In genomic region chr20:51432251-51432784, GRCh38 we compare ENCODE assay signal across 17 cellular contexts.
A peak's percentile ranks its signal among the peaks of the same experiment; 100 is the strongest.
DNase-seq lines count a peak whose midpoint lies in the region; ATAC-seq and TF ChIP-seq lines count a peak whose summit lies in the region.
"Had no signal": no experiment of that assay in that cellular context is flagged by ENCODE, and none has a peak within 500 bp of the region (broad histone marks: within the 10 kb centered on the region; RNA-seq: fewer than 3 reads in every experiment).

No MANE protein-coding gene starts in this region.

- no peak for DNase-seq in activated T-cell treated with anti-CD3 and anti-CD28 coated beads, Interleukin-2, amount 50 U/mL, for 24 hours
- DNase-seq in activated T-cell treated with anti-CD3 and anti-CD28 coated beads for 4 hours (no peak), immature natural killer cell (no peak), hepatic stellate cell (ENCODE audit: low spot score) (no peak), left ventricle myocardium superior (no peak)
- no peak for DNase-seq in activated CD8-positive, alpha-beta T cell treated with anti-CD3 and anti-CD28 coated beads for 36 hours
- DNase-seq in stimulated activated effector memory CD8-positive, alpha-beta T cell treated with anti-CD3 and anti-CD28 coated beads, Interleukin-12 subunit alpha, Interleukin-12 subunit beta, amount 100 ng/mL, for 72 hours (ENCODE audit: low spot score in 2 of 2): no peak
- no peak for DNase-seq in T-helper 2 cell treated with Interferon-gamma antibody and Interleukin-4, amounts not matched to agents 5 μg/mL and 100 μg/mL, for 36 hours (ENCODE audit: low spot score)
- DNase-seq: Caco-2, DMS153, HFFc6, MG63, NCI-H1092, NCI-H2081 treated with DMSO at 0.1 percent for 48 hours, NCI-H510A, NCI-H774, PC-9 had no signal

- peaks cover 67% of the 10 kb centered on the region for H3K4me1 Mint-ChIP-seq in activated T-cell treated with anti-CD3 and anti-CD28 coated beads, Interleukin-2, amount 50 U/mL, for 24 hours (ENCODE audit: low read depth)
- H3K4me1 Mint-ChIP-seq in activated CD8-positive, alpha-beta T cell treated with anti-CD3 and anti-CD28 coated beads for 36 hours (ENCODE audit: low read depth): peaks cover 44% of the 10 kb centered on the region
- H3K4me1 Mint-ChIP-seq in immature natural killer cell: peaks cover 65 to 83% of the 10 kb centered on the region in 2 donors
- peaks cover 75% of the 10 kb centered on the region for H3K4me1 Mint-ChIP-seq in stimulated activated effector memory CD8-positive, alpha-beta T cell treated with anti-CD3 and anti-CD28 coated beads, Interleukin-12 subunit alpha, Interleukin-12 subunit beta, amount 100 ng/mL, for 72 hours
- peaks cover 20% of the 10 kb centered on the region for H3K4me1 Mint-ChIP-seq in T-helper 2 cell treated with Interferon-gamma antibody and Interleukin-4, amounts not matched to agents 5 μg/mL and 100 μg/mL, for 36 hours (ENCODE audit: low read depth)

- no peak for ATAC-seq in activated CD8-positive, alpha-beta T cell treated with anti-CD3 and anti-CD28 coated beads for 36 hours
- no peak for ATAC-seq in stimulated activated effector memory CD8-positive, alpha-beta T cell treated with anti-CD3 and anti-CD28 coated beads, Interleukin-12 subunit alpha, Interleukin-12 subunit beta, amount 100 ng/mL, for 72 hours
- no peak for ATAC-seq in left ventricle myocardium superior

- no peak overlapping the region for H3K4me3 Mint-ChIP-seq in activated T-cell treated with anti-CD3 and anti-CD28 coated beads, Interleukin-2, amount 50 U/mL, for 24 hours
- no peak overlapping the region for H3K4me3 Mint-ChIP-seq in activated CD8-positive, alpha-beta T cell treated with anti-CD3 and anti-CD28 coated beads for 36 hours
- H3K4me3 Mint-ChIP-seq in immature natural killer cell: peak overlapping the region in 3 of 5 donors; percentile 13 to 42 (median 33)
- no peak overlapping the region for H3K4me3 Mint-ChIP-seq in stimulated activated effector memory CD8-positive, alpha-beta T cell treated with anti-CD3 and anti-CD28 coated beads, Interleukin-12 subunit alpha, Interleukin-12 subunit beta, amount 100 ng/mL, for 72 hours
- no peak overlapping the region for H3K4me3 Mint-ChIP-seq in T-helper 2 cell treated with Interferon-gamma antibody and Interleukin-4, amounts not matched to agents 5 μg/mL and 100 μg/mL, for 36 hours
- H3K4me3 Mint-ChIP-seq: HFFc6 had no signal

- POLR2A ChIA-PET in activated CD8-positive, alpha-beta T cell treated with anti-CD3 and anti-CD28 coated beads for 36 hours (lab: Charles Lee): no interaction called here

- H3K9me3 Mint-ChIP-seq in activated T-cell treated with anti-CD3 and anti-CD28 coated beads, Interleukin-2, amount 50 U/mL, for 24 hours: no peaks in the 10 kb centered on the region
- no peaks in the 10 kb centered on the region for H3K9me3 Mint-ChIP-seq in activated CD8-positive, alpha-beta T cell treated with anti-CD3 and anti-CD28 coated beads for 36 hours
- no peaks in the 10 kb centered on the region for H3K9me3 Mint-ChIP-seq in immature natural killer cell
- no peaks in the 10 kb centered on the region for H3K9me3 Mint-ChIP-seq in stimulated activated effector memory CD8-positive, alpha-beta T cell treated with anti-CD3 and anti-CD28 coated beads, Interleukin-12 subunit alpha, Interleukin-12 subunit beta, amount 100 ng/mL, for 72 hours
- no peaks in the 10 kb centered on the region for H3K9me3 Mint-ChIP-seq in T-helper 2 cell treated with Interferon-gamma antibody and Interleukin-4, amounts not matched to agents 5 μg/mL and 100 μg/mL, for 36 hours
- H3K9me3 Mint-ChIP-seq: HFFc6 had no signal

- TF ChIP-seq CTCF in activated CD8-positive, alpha-beta T cell treated with anti-CD3 and anti-CD28 coated beads for 36 hours (IDR thresholded peaks at IDR 0.05): no peak

- CTCF ChIA-PET in activated CD8-positive, alpha-beta T cell treated with anti-CD3 and anti-CD28 coated beads for 36 hours (lab: Charles Lee): no interaction called here

- H3K27ac Mint-ChIP-seq in activated T-cell treated with anti-CD3 and anti-CD28 coated beads, Interleukin-2, amount 50 U/mL, for 24 hours: peak overlapping the region; percentile 63
- peak overlapping the region; percentile 9 for H3K27ac Mint-ChIP-seq in activated CD8-positive, alpha-beta T cell treated with anti-CD3 and anti-CD28 coated beads for 36 hours
- H3K27ac Mint-ChIP-seq in immature natural killer cell: peak overlapping the region; percentile 31 to 89 (median 73)
- H3K27ac Mint-ChIP-seq in stimulated activated effector memory CD8-positive, alpha-beta T cell treated with anti-CD3 and anti-CD28 coated beads, Interleukin-12 subunit alpha, Interleukin-12 subunit beta, amount 100 ng/mL, for 72 hours: peak overlapping the region; percentile 63
- no peak overlapping the region for H3K27ac Mint-ChIP-seq in T-helper 2 cell treated with Interferon-gamma antibody and Interleukin-4, amounts not matched to agents 5 μg/mL and 100 μg/mL, for 36 hours
- H3K27ac Mint-ChIP-seq: HFFc6 had no signal

- no peaks in the 10 kb centered on the region for H3K27me3 Mint-ChIP-seq in activated T-cell treated with anti-CD3 and anti-CD28 coated beads, Interleukin-2, amount 50 U/mL, for 24 hours
- H3K27me3 Mint-ChIP-seq in activated CD8-positive, alpha-beta T cell treated with anti-CD3 and anti-CD28 coated beads for 36 hours: no peaks in the 10 kb centered on the region
- H3K27me3 Mint-ChIP-seq in immature natural killer cell (ENCODE audit: low read depth in 3 of 3): peaks cover 5 to 36% (median 13%) of the 10 kb centered on the region in 3 donors
- H3K27me3 Mint-ChIP-seq in T-helper 2 cell treated with Interferon-gamma antibody and Interleukin-4, amounts not matched to agents 5 μg/mL and 100 μg/mL, for 36 hours (ENCODE audit: low read depth): no peaks in the 10 kb centered on the region

- intact Hi-C loops in activated CD8-positive, alpha-beta T cell treated with anti-CD3 and anti-CD28 coated beads for 36 hours (cut with micrococcal nuclease): no loop called here
- intact Hi-C loops in left ventricle myocardium superior (cut with micrococcal nuclease): no loop called here

- peaks cover 94% of the 10 kb centered on the region for H3K36me3 Mint-ChIP-seq in activated T-cell treated with anti-CD3 and anti-CD28 coated beads, Interleukin-2, amount 50 U/mL, for 24 hours (ENCODE audit: low read depth)
- H3K36me3 Mint-ChIP-seq in activated CD8-positive, alpha-beta T cell treated with anti-CD3 and anti-CD28 coated beads for 36 hours (ENCODE audit: low read depth): peaks cover 58% of the 10 kb centered on the region
- peaks cover 21 to 61% (median 33%) of the 10 kb centered on the region in 3 donors for H3K36me3 Mint-ChIP-seq in immature natural killer cell
- H3K36me3 Mint-ChIP-seq in stimulated activated effector memory CD8-positive, alpha-beta T cell treated with anti-CD3 and anti-CD28 coated beads, Interleukin-12 subunit alpha, Interleukin-12 subunit beta, amount 100 ng/mL, for 72 hours: peaks cover 97% of the 10 kb centered on the region
- peaks cover 68% of the 10 kb centered on the region for H3K36me3 Mint-ChIP-seq in T-helper 2 cell treated with Interferon-gamma antibody and Interleukin-4, amounts not matched to agents 5 μg/mL and 100 μg/mL, for 36 hours (ENCODE audit: low read depth)

Comparison
In these comparisons a context has a peak if more than half of its experiments do, and no peak if none do; other contexts are left out.
1. H3K4me3 Mint-ChIP-seq: peak in immature natural killer cell (3 of 5); none in activated T-cell treated with anti-CD3 and anti-CD28 coated beads, Interleukin-2, amount 50 U/mL, for 24 hours (single experiment), activated CD8-positive, alpha-beta T cell treated with anti-CD3 and anti-CD28 coated beads for 36 hours (single experiment), stimulated activated effector memory CD8-positive, alpha-beta T cell treated with anti-CD3 and anti-CD28 coated beads, Interleukin-12 subunit alpha, Interleukin-12 subunit beta, amount 100 ng/mL, for 72 hours (single experiment) and T-helper 2 cell treated with Interferon-gamma antibody and Interleukin-4, amounts not matched to agents 5 μg/mL and 100 μg/mL, for 36 hours (single experiment).